ENCODE assay signal across 10 cellular contexts in the genomic region with DNA sequence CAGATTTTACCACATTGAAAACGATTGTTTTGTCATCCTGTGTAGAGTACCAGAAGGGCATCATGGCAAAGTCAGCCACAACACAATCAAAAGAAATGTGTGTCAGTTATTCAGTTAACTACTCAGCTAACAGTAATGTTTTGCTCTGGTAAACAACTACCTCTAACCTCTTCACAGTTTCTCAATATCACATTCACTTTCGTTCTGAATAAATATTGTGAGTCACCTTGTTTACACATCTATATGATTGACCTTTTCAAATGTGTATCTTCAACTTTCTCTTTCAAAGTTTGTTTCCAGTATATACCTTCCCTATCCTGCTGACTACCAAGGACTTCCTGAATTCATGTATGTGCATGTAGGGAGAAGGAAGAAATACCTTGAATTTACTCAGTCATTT.
A peak's percentile ranks its signal among the peaks of the same experiment; 100 is the strongest.
DNase-seq lines count a peak whose midpoint lies in the region; ATAC-seq and TF ChIP-seq lines count a peak whose summit lies in the region.
"Had no signal": no experiment of that assay in that cellular context is flagged by ENCODE, and none has a peak within 500 bp of the region (broad histone marks: within the 10 kb centered on the region; RNA-seq: fewer than 3 reads in every experiment).

No MANE protein-coding gene starts in this region.

- H3K9me3 ChIP-seq in mammary epithelial cell (replicated peaks; ENCODE audit: insufficient read depth, low read length) (no peaks in the 10 kb centered on the region), ascending aorta (no peaks in the 10 kb centered on the region)

- dilution Hi-C loops in mammary epithelial cell (cut with HindIII; ENCODE audit: low sequenced_read_pairs) = no loop called here

- H3K36me3 ChIP-seq in mammary epithelial cell (ENCODE audit: insufficient read depth, low read length) = no peaks in the 10 kb centered on the region
- no peaks in the 10 kb centered on the region for H3K36me3 ChIP-seq in ascending aorta

- no peaks in the 10 kb centered on the region for H4K20me1 ChIP-seq in mammary epithelial cell (ENCODE audit: insufficient read depth, low read length)

- H3K4me1 ChIP-seq in mammary epithelial cell (ENCODE audit: insufficient read depth, low read length) = no peaks in the 10 kb centered on the region
- no peaks in the 10 kb centered on the region for H3K4me1 ChIP-seq in ascending aorta

- H3K4me3 Mint-ChIP-seq in MCF 10A (ENCODE audit: unreplicated experiment) = no peak overlapping the region
- H3K4me3 Mint-ChIP-seq: activated B cell treated with CpG ODN at 0.5 μM for 24 hours had no signal

- POLR2A ChIA-PET in MCF 10A (lab: Yijun Ruan, JAX) = no interaction called here

- intact Hi-C loops in MCF 10A (cut with micrococcal nuclease) (no loop called here), mammary epithelial cell (cut with micrococcal nuclease) (no loop called here), ascending aorta (cut with DNase I) (no loop called here)

- H3K4me3 ChIP-seq in mammary epithelial cell (replicated peaks in 1 of 3; ENCODE audit: insufficient read depth in 1 of 3, low read depth in 2 of 3, low read length in 3 of 3) = no peak overlapping the region
- H3K4me3 ChIP-seq in ascending aorta = no peak overlapping the region

- TF ChIP-seq CTCF in MCF 10A (IDR thresholded peaks at IDR 0.05; ENCODE audit: unreplicated experiment) = no peak
- TF ChIP-seq CTCF in mammary epithelial cell (conservative IDR thresholded peaks at IDR 0.05 in 1 of 2, IDR thresholded peaks at IDR 0.05 in 1 of 2; ENCODE audit: extremely low read depth in 1 of 2, insufficient read depth in 1 of 2, low read depth in 1 of 2, low read length in 2 of 2) = no peak
- no peak for TF ChIP-seq CTCF in ascending aorta (IDR thresholded peaks at IDR 0.05)

- no peak overlapping the region for H3K4me2 ChIP-seq in mammary epithelial cell (ENCODE audit: insufficient read depth, low read depth, low read length)

- 43% methylated on average over 2 of the region's 2 CpGs for WGBS in mammary epithelial cell (ENCODE audit: low coverage, missing lambda C conversion rate)

- CTCF ChIA-PET in MCF 10A (lab: Yijun Ruan, JAX) = no interaction called here
- CTCF ChIA-PET in mammary epithelial cell (lab: Charles Lee; ENCODE audit: low non-redundant PET) = no interaction called here

- ATAC-seq in GM21825 (IDR thresholded peaks at IDR 0.05; ENCODE audit: unreplicated experiment) = peak; percentile 95
- ATAC-seq in HG03354 (IDR thresholded peaks at IDR 0.05; ENCODE audit: poor library complexity, severe bottlenecking, unreplicated experiment) = peak; percentile 89

- no peaks in the 10 kb centered on the region for H3K9me3 Mint-ChIP-seq in MCF 10A (ENCODE audit: unreplicated experiment)
- H3K9me3 Mint-ChIP-seq: activated B cell treated with CpG ODN at 0.5 μM for 24 hours had no signal

- H3K4me1 Mint-ChIP-seq in MCF 10A (ENCODE audit: insufficient read depth, unreplicated experiment) = no peaks in the 10 kb centered on the region
- H3K4me1 Mint-ChIP-seq: activated B cell treated with CpG ODN at 0.5 μM for 24 hours had no signal

- no peaks in the 10 kb centered on the region for H3K79me2 ChIP-seq in mammary epithelial cell (ENCODE audit: insufficient read depth, low read length)

- no peak overlapping the region for H2AFZ ChIP-seq in mammary epithelial cell (ENCODE audit: low read depth, low read length)

- H3K36me3 Mint-ChIP-seq in MCF 10A (ENCODE audit: insufficient read depth, unreplicated experiment) = no peaks in the 10 kb centered on the region

- H3K27ac ChIP-seq in mammary epithelial cell (ENCODE audit: insufficient read depth, low read depth, low read length) (no peak overlapping the region), ascending aorta (no peak overlapping the region)

- DNase-seq in MCF 10A (ENCODE audit: unreplicated experiment) = peak; percentile 7
- DNase-seq in mammary epithelial cell = no peak
- DNase-seq in NCI-H1417 (lab: John Stamatoyannopoulos, UW) = no peak
- DNase-seq in ascending aorta (ENCODE audit: low spot score in 2 of 2) = no peak
- DNase-seq in T-helper 9 cell = no peak
- DNase-seq in A172 (ENCODE audit: low spot score) = no peak
- DNase-seq: activated B cell treated with CpG ODN at 0.5 μM for 24 hours, KG1 had no signal

- no peak overlapping the region for H3K27ac Mint-ChIP-seq in MCF 10A (ENCODE audit: low read depth, unreplicated experiment)
- H3K27ac Mint-ChIP-seq: activated B cell treated with CpG ODN at 0.5 μM for 24 hours had no signal

- no peaks in the 10 kb centered on the region for H3K27me3 ChIP-seq in mammary epithelial cell (ENCODE audit: insufficient read depth, low read length)
- H3K27me3 ChIP-seq in ascending aorta = no peaks in the 10 kb centered on the region

- H3K9ac ChIP-seq in mammary epithelial cell (ENCODE audit: insufficient read depth, low read length) = no peak overlapping the region

- BruUV-seq in MCF 10A (replicated peaks; lab: Mats Ljungman, UMichigan) (no TSS peak), mammary epithelial cell (replicated peaks; lab: Mats Ljungman, UMichigan) (no TSS peak)

- in situ Hi-C loops in mammary epithelial cell (cut with MboI; ENCODE audit: low sequenced_read_pairs in 2 of 2) = no loop called here

- peaks cover 34% of the 10 kb centered on the region for H3K27me3 Mint-ChIP-seq in MCF 10A (ENCODE audit: insufficient read depth, unreplicated experiment)
- H3K27me3 Mint-ChIP-seq: activated B cell treated with CpG ODN at 0.5 μM for 24 hours had no signal
